Comparison of ENCODE assay signal across 8 cellular contexts in genomic region chr11:71928739-71929443, GRCh38. TPM values are rescaled to one million over a fixed set of nuclear protein-coding genes. Genes with fewer than 3 reads are reported as not detected.
DNase-seq lines count a peak whose midpoint lies in the region; ATAC-seq and TF ChIP-seq lines count a peak whose summit lies in the region.

Gene RNF121, plus strand, starts transcription at chr11:71929046. Its CDS starts 16 bp downstream, at chr11:71929062.

- peak within 1 kb of the TSS; percentile 90 to 92 for H3K4me3 ChIP-seq in Panc1 (ENCODE audit: low read depth in 2 of 2, low read length in 2 of 2)
- peak within 1 kb of the TSS; percentile 76 to 91 (median 85) for H3K4me3 ChIP-seq in esophagus muscularis mucosa

- H3K4me1 Mint-ChIP-seq in stimulated activated effector memory CD8-positive, alpha-beta T cell treated with anti-CD3 and anti-CD28 coated beads, Interleukin-12 subunit alpha, Interleukin-12 subunit beta, amount 100 ng/mL, for 72 hours, result peaks cover 57% of the 10 kb centered on the region

- TF ChIP-seq EP300 in esophagus muscularis mucosa (IDR thresholded peaks at IDR 0.05), result no peak

- no peaks in the 10 kb centered on the region; the same call in 1 of the 2 replicates for H3K36me3 ChIP-seq in Panc1 (ENCODE audit: control insufficient read depth, insufficient read depth, low read length)
- H3K36me3 ChIP-seq in esophagus muscularis mucosa, result peaks cover 0 to 9% (median 4%) of the 10 kb centered on the region in 4 donors

- H3K27ac ChIP-seq in Panc1 (ENCODE audit: low read length) (peak within 1 kb of the TSS; percentile 100), esophagus muscularis mucosa (replicated peaks in 1 of 4) (peak within 1 kb of the TSS; percentile 80 to 88 (median 87))

- in situ Hi-C loops in Panc1 (cut with HindIII; ENCODE audit: low pct_unique_long_range_greater_than_20kb, low sequenced_read_pairs), result no loop called here

- intact Hi-C loops in Panc1 (cut with micrococcal nuclease; ENCODE audit: unreplicated experiment) (no loop called here), esophagus muscularis mucosa (cut with DNase I) (no loop called here)

- H3K4me1 ChIP-seq in Panc1 (ENCODE audit: control insufficient read depth, insufficient read depth, low read length), result peaks cover 23% of the 10 kb centered on the region
- H3K4me1 ChIP-seq in esophagus muscularis mucosa, result peaks cover 32 to 62% (median 47%) of the 10 kb centered on the region in 4 donors

- ATAC-seq in GM21723 (IDR thresholded peaks at IDR 0.05; ENCODE audit: unreplicated experiment) (peak; percentile 84), Panc1 (peak; percentile 98)
- peak; percentile 95 for ATAC-seq in stimulated activated effector memory CD8-positive, alpha-beta T cell treated with anti-CD3 and anti-CD28 coated beads, Interleukin-12 subunit alpha, Interleukin-12 subunit beta, amount 100 ng/mL, for 72 hours

- under 1% methylated on average over 30 of the region's 31 CpGs for WGBS in esophagus muscularis mucosa

- H3K36me3 Mint-ChIP-seq in stimulated activated effector memory CD8-positive, alpha-beta T cell treated with anti-CD3 and anti-CD28 coated beads, Interleukin-12 subunit alpha, Interleukin-12 subunit beta, amount 100 ng/mL, for 72 hours, result peaks cover 37% of the 10 kb centered on the region

- peak within 1 kb of the TSS; percentile 99 for H3K4me3 Mint-ChIP-seq in stimulated activated effector memory CD8-positive, alpha-beta T cell treated with anti-CD3 and anti-CD28 coated beads, Interleukin-12 subunit alpha, Interleukin-12 subunit beta, amount 100 ng/mL, for 72 hours

- no peaks in the 10 kb centered on the region for H3K9me3 ChIP-seq in Panc1 (ENCODE audit: control insufficient read depth, insufficient read depth, low read depth, low read length)
- H3K9me3 ChIP-seq in esophagus muscularis mucosa, result no peaks in the 10 kb centered on the region

- TF ChIP-seq CTCF in Panc1 (IDR thresholded peaks at IDR 0.05), result no peak
- no peak for TF ChIP-seq CTCF in esophagus muscularis mucosa (IDR thresholded peaks at IDR 0.05)

- CTCF ChIA-PET in Panc1 (lab: Charles Lee), result interaction anchor here (0.7 kb wide), 1 partner anchor 670 kb away, joined by 3 read pairs; no protein-coding TSS in a partner anchor

- no peaks in the 10 kb centered on the region for H3K27me3 ChIP-seq in Panc1 (ENCODE audit: control insufficient read depth, insufficient read depth, low read length)
- no peaks in the 10 kb centered on the region for H3K27me3 ChIP-seq in esophagus muscularis mucosa

- DNase-seq in DMS153 treated with DMSO at 0.1 percent for 48 hours (lab: John Stamatoyannopoulos, UW; ENCODE audit: unreplicated experiment) (peak; percentile 90), KG1 (lab: John Stamatoyannopoulos, UW) (peak; percentile 100), Panc1 (ENCODE audit: low read depth, low spot score) (peak; percentile 95), esophagus muscularis mucosa (ENCODE audit: extremely low spot score) (peak; percentile 99), myocyte (ENCODE audit: low read depth) (peak; percentile 98)
- peak; percentile 98 for DNase-seq in activated T-cell treated with anti-CD3 and anti-CD28 coated beads, Interleukin-2, amount 50 U/mL, for 48 hours
- DNase-seq in stimulated activated effector memory CD8-positive, alpha-beta T cell treated with anti-CD3 and anti-CD28 coated beads, Interleukin-12 subunit alpha, Interleukin-12 subunit beta, amount 100 ng/mL, for 72 hours (ENCODE audit: low spot score in 2 of 2), result peak; percentile 91 to 99

- peak within 1 kb of the TSS; percentile 100 for H3K27ac Mint-ChIP-seq in stimulated activated effector memory CD8-positive, alpha-beta T cell treated with anti-CD3 and anti-CD28 coated beads, Interleukin-12 subunit alpha, Interleukin-12 subunit beta, amount 100 ng/mL, for 72 hours

- no TSS peak for BruUV-seq in Panc1 (replicated peaks; lab: Mats Ljungman, UMichigan)

- POLR2A ChIA-PET in Panc1 (lab: Charles Lee), result interaction anchor here (0.5 kb wide), 1 partner anchor 87 kb away, joined by 5 read pairs; no protein-coding TSS in a partner anchor

- no peaks in the 10 kb centered on the region for H3K9me3 Mint-ChIP-seq in stimulated activated effector memory CD8-positive, alpha-beta T cell treated with anti-CD3 and anti-CD28 coated beads, Interleukin-12 subunit alpha, Interleukin-12 subunit beta, amount 100 ng/mL, for 72 hours

- TF ChIP-seq POLR2A in esophagus muscularis mucosa (IDR thresholded peaks at IDR 0.05; ENCODE audit: low read depth), result no peak

RNA-seq across cellular contexts. Expression of gene RNF121, which starts in this region (rescaled TPM):
- total RNA-seq in Panc1 (2021; ENCODE audit: unreplicated experiment), result 69.6 TPM
- polyA plus RNA-seq in Panc1 (2012; ENCODE audit: insufficient read length), result 62.4 TPM
- 10 to 100 TPM; 13.7 to 25.9 (median 18.6) TPM for total RNA-seq in esophagus muscularis mucosa
- total RNA-seq in myocyte, result 45.3 and 54.3 TPM in 2 replicates
- polyA plus RNA-seq in myocyte (2012), result 115 TPM

Comparison
In these comparisons a context has a peak if more than half of its experiments do, and no peak if none do; other contexts are left out.
1. Peak in every context shown above with its lines: DNase-seq, ATAC-seq, H3K4me3 ChIP-seq and H3K27ac ChIP-seq.